In genomic region chr6:13611715-13612114, GRCh38 we compare ENCODE assay signal across 14 cellular contexts. TPM values are rescaled to one million over a fixed set of nuclear protein-coding genes. Genes with fewer than 3 reads are reported as not detected.
DNase-seq lines count a peak whose midpoint lies in the region; ATAC-seq and TF ChIP-seq lines count a peak whose summit lies in the region.
"Had no signal": no experiment of that assay in that cellular context is flagged by ENCODE, and none has a peak within 500 bp of the region (broad histone marks: within the 10 kb centered on the region; RNA-seq: fewer than 3 reads in every experiment).

No MANE protein-coding gene starts in this region.

- POLR2A ChIA-PET in CD8-positive, alpha-beta T cell (lab: Charles Lee), result no interaction called here

- H3K4me3 Mint-ChIP-seq in CD8-positive, alpha-beta T cell, result no peak overlapping the region
- peak overlapping the region in 3 of 4 donors; percentile 3 to 37 (median 22) for H3K4me3 Mint-ChIP-seq in IgD-negative memory B cell
- H3K4me3 Mint-ChIP-seq in T-helper 2 cell treated with Interferon-gamma antibody and Interleukin-4, amounts not matched to agents 5 μg/mL and 100 μg/mL, for 36 hours, result peak overlapping the region; percentile 5

- no peaks in the 10 kb centered on the region for H3K9me3 Mint-ChIP-seq in CD8-positive, alpha-beta T cell
- H3K9me3 Mint-ChIP-seq in IgD-negative memory B cell, result no peaks in the 10 kb centered on the region
- H3K9me3 Mint-ChIP-seq in T-helper 2 cell treated with Interferon-gamma antibody and Interleukin-4, amounts not matched to agents 5 μg/mL and 100 μg/mL, for 36 hours, result no peaks in the 10 kb centered on the region

- H3K36me3 ChIP-seq in CD8-positive, alpha-beta T cell (ENCODE audit: insufficient read depth, low read length), result no peaks in the 10 kb centered on the region
- peaks cover 0 to 3% of the 10 kb centered on the region in 2 donors for H3K36me3 ChIP-seq in muscle layer of duodenum (ENCODE audit: control insufficient read depth in 1 of 2, insufficient read depth in 2 of 2, low read length in 2 of 2)
- H3K36me3 ChIP-seq: thoracic aorta had no signal

- peak overlapping the region; percentile 5 for H3K27ac Mint-ChIP-seq in CD8-positive, alpha-beta T cell
- peak overlapping the region; percentile 0 to 93 (median 40) for H3K27ac Mint-ChIP-seq in IgD-negative memory B cell
- peak overlapping the region; percentile 61 for H3K27ac Mint-ChIP-seq in T-helper 2 cell treated with Interferon-gamma antibody and Interleukin-4, amounts not matched to agents 5 μg/mL and 100 μg/mL, for 36 hours

- no peak overlapping the region for H3K4me3 ChIP-seq in CD8-positive, alpha-beta T cell (ENCODE audit: low read depth, low read length)
- H3K4me3 ChIP-seq in muscle layer of duodenum (ENCODE audit: low read depth in 1 of 2, low read length in 2 of 2), result no peak overlapping the region
- H3K4me3 ChIP-seq: adrenal gland, dorsolateral prefrontal cortex, right lobe of liver, thoracic aorta had no signal

- peaks cover 26% of the 10 kb centered on the region for H3K36me3 Mint-ChIP-seq in CD8-positive, alpha-beta T cell
- no peaks in the 10 kb centered on the region for H3K36me3 Mint-ChIP-seq in IgD-negative memory B cell
- H3K36me3 Mint-ChIP-seq in T-helper 2 cell treated with Interferon-gamma antibody and Interleukin-4, amounts not matched to agents 5 μg/mL and 100 μg/mL, for 36 hours (ENCODE audit: low read depth), result peaks cover 20% of the 10 kb centered on the region

- no peak overlapping the region for H3K27ac ChIP-seq in CD8-positive, alpha-beta T cell (ENCODE audit: low read depth, low read length)
- peak overlapping the region; percentile 51 for H3K27ac ChIP-seq in muscle layer of duodenum (ENCODE audit: low read length)
- H3K27ac ChIP-seq: adrenal gland, right lobe of liver, thoracic aorta had no signal

- intact Hi-C loops in CD8-positive, alpha-beta T cell (cut with DNase I, micrococcal nuclease), result loop anchor here in 1 of 2 experiments (10.0 kb wide), 1 partner anchor 157 kb away; no protein-coding TSS in a partner anchor
- intact Hi-C loops in posterior cingulate gyrus (cut with DNase I), result loop anchor here (10.0 kb wide), 1 partner anchor 453 kb away; no protein-coding TSS in a partner anchor

- H3K9me3 ChIP-seq in CD8-positive, alpha-beta T cell (ENCODE audit: low read length), result no peaks in the 10 kb centered on the region
- no peaks in the 10 kb centered on the region for H3K9me3 ChIP-seq in muscle layer of duodenum (ENCODE audit: control insufficient read depth in 1 of 2, low read length in 2 of 2)
- H3K9me3 ChIP-seq: adrenal gland, right lobe of liver, thoracic aorta had no signal

- CTCF ChIA-PET in CD8-positive, alpha-beta T cell (lab: Charles Lee), result interaction anchor here (2.4 kb wide), 1 partner anchor 37 kb away, joined by 12 read pairs; the partner anchor contains the start of gene SIRT5

- peaks cover 18% of the 10 kb centered on the region for H3K4me1 ChIP-seq in CD8-positive, alpha-beta T cell (ENCODE audit: insufficient read depth, low read length)
- H3K4me1 ChIP-seq in muscle layer of duodenum (ENCODE audit: control insufficient read depth in 1 of 2, insufficient read depth in 2 of 2, low read length in 2 of 2), result peaks cover 4 to 19% of the 10 kb centered on the region in 2 donors

- H3K4me1 Mint-ChIP-seq in CD8-positive, alpha-beta T cell (ENCODE audit: low read depth), result peaks cover 25% of the 10 kb centered on the region
- peaks cover 11 to 29% (median 25%) of the 10 kb centered on the region in 3 donors for H3K4me1 Mint-ChIP-seq in IgD-negative memory B cell
- H3K4me1 Mint-ChIP-seq in T-helper 2 cell treated with Interferon-gamma antibody and Interleukin-4, amounts not matched to agents 5 μg/mL and 100 μg/mL, for 36 hours (ENCODE audit: low read depth), result peaks cover 28% of the 10 kb centered on the region

- no peak for DNase-seq in CD8-positive, alpha-beta T cell
- no peak for DNase-seq in T-helper 2 cell treated with Interferon-gamma antibody and Interleukin-4, amounts not matched to agents 5 μg/mL and 100 μg/mL, for 36 hours (ENCODE audit: low spot score)
- DNase-seq in stimulated activated CD4-positive, alpha-beta T cell treated with anti-CD3 and anti-CD28 coated beads, Interleukin-2, amount 100 ng/mL, for 24 hours, result no peak
- no peak for DNase-seq in stimulated activated CD4-positive, alpha-beta T cell treated with anti-CD3 and anti-CD28 coated beads, Interleukin-1b, Interleukin-23, amount 100 ng/mL, for 48 hours
- no peak for DNase-seq in posterior cingulate gyrus
- DNase-seq: activated CD4-positive, alpha-beta T cell treated with anti-CD3 and anti-CD28 coated beads for 48 hours; adrenal gland; dorsolateral prefrontal cortex; IMR-90; right lobe of liver; SW 1271 had no signal

- no peak for TF ChIP-seq CTCF in CD8-positive, alpha-beta T cell (IDR thresholded peaks at IDR 0.05)

- H3K27me3 Mint-ChIP-seq in CD8-positive, alpha-beta T cell (ENCODE audit: low read depth), result no peaks in the 10 kb centered on the region
- no peaks in the 10 kb centered on the region for H3K27me3 Mint-ChIP-seq in IgD-negative memory B cell
- no peaks in the 10 kb centered on the region for H3K27me3 Mint-ChIP-seq in T-helper 2 cell treated with Interferon-gamma antibody and Interleukin-4, amounts not matched to agents 5 μg/mL and 100 μg/mL, for 36 hours (ENCODE audit: low read depth)

- no peak for ATAC-seq in CD8-positive, alpha-beta T cell
- ATAC-seq: right lobe of liver had no signal

- no peaks in the 10 kb centered on the region for H3K27me3 ChIP-seq in CD8-positive, alpha-beta T cell (ENCODE audit: insufficient read depth, low read length)
- H3K27me3 ChIP-seq in muscle layer of duodenum (ENCODE audit: low read depth, low read length), result no peaks in the 10 kb centered on the region
- H3K27me3 ChIP-seq: adrenal gland, dorsolateral prefrontal cortex, right lobe of liver had no signal

RNA-seq across cellular contexts. Expression of gene NOL7, which starts 3.4 kb away (rescaled TPM):
- 10 to 100 TPM; 70.5 to 71.1 TPM for total RNA-seq in CD8-positive, alpha-beta T cell
- polyA plus RNA-seq in IgD-negative memory B cell, result 141 TPM

RNA-seq across cellular contexts. Expression of gene SIRT5, which starts 37.3 kb away (rescaled TPM):
- 10 to 100 TPM; 10.6 to 12.7 TPM for total RNA-seq in CD8-positive, alpha-beta T cell
- 13.6 TPM for polyA plus RNA-seq in IgD-negative memory B cell

Comparison
In these comparisons a context has a peak if more than half of its experiments do, and no peak if none do; other contexts are left out.
1. H3K27ac Mint-ChIP-seq: peak in every context shown above with its lines; median percentile 61 in T-helper 2 cell treated with Interferon-gamma antibody and Interleukin-4, amounts not matched to agents 5 μg/mL and 100 μg/mL, for 36 hours; 40 in IgD-negative memory B cell; 5 in CD8-positive, alpha-beta T cell.